ENCODE assay signal across 32 cellular contexts in the genomic region with DNA sequence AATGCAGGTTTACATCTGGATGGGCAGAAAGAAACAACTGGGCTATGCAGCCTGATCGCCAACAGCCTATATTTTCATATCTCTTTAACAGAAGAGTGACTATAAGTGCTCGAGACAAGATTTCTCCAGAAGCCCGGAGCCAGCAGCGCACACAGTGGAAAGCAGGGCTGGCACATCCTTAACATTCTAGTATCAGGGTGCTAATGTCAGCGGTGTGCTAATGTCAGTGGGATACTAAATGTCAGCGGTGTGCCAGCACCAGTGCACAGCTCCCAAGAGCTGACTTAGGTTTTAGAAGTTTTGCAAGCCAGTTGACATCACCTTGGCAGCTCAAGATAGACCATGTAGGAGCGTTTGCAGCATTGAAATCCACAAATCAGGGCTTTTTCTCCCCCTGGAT. TPM values are rescaled to one million over a fixed set of nuclear protein-coding genes. Genes with fewer than 3 reads are reported as not detected.
"Had no signal": no experiment of that assay in that cellular context is flagged by ENCODE, and none has a peak within 500 bp of the region (broad histone marks: within the 10 kb centered on the region; RNA-seq: fewer than 3 reads in every experiment).

No MANE protein-coding gene starts in this region.

- H3K27ac Mint-ChIP-seq: immature natural killer cell; naive thymus-derived CD8-positive, alpha-beta T cell; nephron; stimulated activated memory B cell treated with anti-CD40 and anti-IgM and Interleukin-4, amounts not matched to agents 10 μg/mL and 1 μg/mL and 100 μg/mL, for 72 hours had no signal

- H3K4me3 ChIP-seq: lower lobe of right lung, psoas muscle, right lobe of liver, smooth muscle cell, stomach, suprapubic skin, thoracic aorta, tibial artery, upper lobe of right lung, uterus had no signal

- H3K4me1 Mint-ChIP-seq: nephron had no signal

- H3K9me3 ChIP-seq: lower lobe of right lung, psoas muscle, right lobe of liver, stomach, suprapubic skin, thoracic aorta, tibial artery, upper lobe of right lung, uterus had no signal

- H3K4me2 ChIP-seq: smooth muscle cell had no signal

- H3K27me3 ChIP-seq: right lobe of liver, stomach, suprapubic skin, upper lobe of right lung, uterus had no signal

- FAIRE-seq: islet of Langerhans, kidney had no signal

- DNase-seq: hypothalamus; immature natural killer cell; kidney; lower lobe of right lung; mammary epithelial cell; mesenchymal stem cell; naive thymus-derived CD8-positive, alpha-beta T cell; occipital lobe; psoas muscle; right lobe of liver; stimulated activated CD4-positive, alpha-beta T cell treated with anti-CD3 and anti-CD28 coated beads, Interleukin-1b, Interleukin-23, amount 100 ng/mL, for 48 hours; stimulated activated CD4-positive, alpha-beta T cell treated with anti-CD3 and anti-CD28 coated beads, Interleukin-2, amount 100 ng/mL, for 48 hours; stimulated activated CD4-positive, alpha-beta T cell treated with anti-CD3 and anti-CD28 coated beads, Interleukin-4, amount 100 ng/mL, for 4 hours; stimulated activated CD8-positive, alpha-beta memory T cell treated with anti-CD3 and anti-CD28 coated beads, Interleukin-4, amount 100 ng/mL, for 48 hours; stimulated activated naive CD8-positive, alpha-beta T cell treated with anti-CD3 and anti-CD28 coated beads, Interleukin-15, Interleukin-2, amounts not matched to agents 100 U/mL and 50 U/mL, for 24 hours; stomach; tibial artery; trophoblast cell; upper lobe of right lung; uterus had no signal

- H3K27ac ChIP-seq: lower lobe of right lung, parathyroid adenoma, psoas muscle, right lobe of liver, stomach, suprapubic skin, thoracic aorta, tibial artery, upper lobe of right lung, uterus had no signal

- H3K79me2 ChIP-seq: parathyroid adenoma had no signal

- H3K9me3 Mint-ChIP-seq: immature natural killer cell; naive thymus-derived CD8-positive, alpha-beta T cell; nephron; neural crest cell; stimulated activated memory B cell treated with anti-CD40 and anti-IgM and Interleukin-4, amounts not matched to agents 10 μg/mL and 1 μg/mL and 100 μg/mL, for 72 hours had no signal

- H3K4me3 Mint-ChIP-seq: immature natural killer cell; naive thymus-derived CD8-positive, alpha-beta T cell; nephron; neural crest cell; stimulated activated memory B cell treated with anti-CD40 and anti-IgM and Interleukin-4, amounts not matched to agents 10 μg/mL and 1 μg/mL and 100 μg/mL, for 72 hours had no signal

- ATAC-seq: lower lobe of right lung; naive thymus-derived CD8-positive, alpha-beta T cell; psoas muscle; right lobe of liver; stimulated activated memory B cell treated with anti-CD40 and anti-IgM and Interleukin-4, amounts not matched to agents 10 μg/mL and 1 μg/mL and 100 μg/mL, for 72 hours; stimulated activated naive CD8-positive, alpha-beta T cell treated with anti-CD3 and anti-CD28 coated beads, Interleukin-15, Interleukin-2, amounts not matched to agents 100 U/mL and 50 U/mL, for 24 hours; upper lobe of right lung had no signal

- H3K4me1 ChIP-seq: lower lobe of right lung, parathyroid adenoma, psoas muscle, right lobe of liver, suprapubic skin, tibial artery, uterus had no signal

- H2AFZ ChIP-seq: parathyroid adenoma had no signal

- H3K36me3 ChIP-seq: lower lobe of right lung, right lobe of liver, stomach, suprapubic skin, thoracic aorta, tibial artery, upper lobe of right lung, uterus had no signal

- H3K36me3 Mint-ChIP-seq: immature natural killer cell; naive thymus-derived CD8-positive, alpha-beta T cell; stimulated activated memory B cell treated with anti-CD40 and anti-IgM and Interleukin-4, amounts not matched to agents 10 μg/mL and 1 μg/mL and 100 μg/mL, for 72 hours had no signal

- H3K27me3 Mint-ChIP-seq: naive thymus-derived CD8-positive, alpha-beta T cell; stimulated activated memory B cell treated with anti-CD40 and anti-IgM and Interleukin-4, amounts not matched to agents 10 μg/mL and 1 μg/mL and 100 μg/mL, for 72 hours had no signal

RNA-seq across cellular contexts. Expression of gene BMP10, which starts 8.3 kb away (rescaled TPM):
- total RNA-seq: kidney; mucosa of gallbladder; naive thymus-derived CD8-positive, alpha-beta T cell; neural crest cell; occipital lobe; osteocyte; skeletal muscle tissue; smooth muscle cell; subcutaneous adipose tissue; suprapubic skin; thoracic aorta; uterus had no signal
- polyA plus RNA-seq: immature natural killer cell; mammary epithelial cell; naive thymus-derived CD8-positive, alpha-beta T cell; psoas muscle; smooth muscle cell; stomach had no signal
